ENCODE assay signal across 13 cellular contexts in the genomic region with DNA sequence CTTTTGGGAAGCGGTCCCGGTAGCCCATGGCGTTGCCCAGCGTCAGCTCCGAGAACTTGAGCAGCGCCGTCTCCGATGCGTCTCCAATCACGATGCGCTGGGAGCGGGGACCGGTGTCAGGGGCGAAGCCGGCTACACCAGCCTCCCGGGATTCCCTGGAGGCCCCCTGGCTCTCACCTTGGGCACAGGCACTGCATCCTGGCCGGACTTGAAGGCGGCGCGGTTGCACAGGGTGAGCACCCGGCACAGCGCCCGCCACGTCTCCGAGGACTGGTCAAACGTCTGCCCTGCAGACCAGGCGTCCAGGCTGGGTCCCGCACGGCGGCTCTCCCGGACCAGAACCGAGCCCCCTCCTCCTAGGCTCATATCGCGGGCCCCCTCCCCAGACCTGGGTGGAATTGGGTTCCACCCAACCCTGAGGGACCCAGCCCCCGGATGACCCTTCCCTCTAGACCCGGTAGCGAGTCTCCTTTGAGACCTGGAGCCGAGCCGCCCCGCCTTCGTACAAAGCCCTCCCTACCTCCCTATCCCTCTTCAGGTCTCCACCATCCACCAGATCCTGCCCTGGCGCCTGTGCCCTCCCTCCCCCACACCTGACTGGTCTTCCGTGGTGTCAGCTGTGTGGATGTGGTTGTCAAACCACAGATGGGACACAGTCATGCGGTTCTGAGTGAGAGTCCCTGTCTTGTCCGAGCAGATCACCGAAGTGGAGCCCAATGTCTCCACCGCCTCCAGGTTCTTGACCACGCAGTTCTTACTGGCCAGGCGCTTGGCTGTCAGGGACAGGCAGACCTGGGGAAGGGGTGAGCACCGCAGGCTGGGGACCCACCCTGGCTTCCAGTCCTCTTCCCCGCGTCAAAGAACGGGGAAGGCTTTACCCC. TPM values are rescaled to one million over a fixed set of nuclear protein-coding genes. Genes with fewer than 3 reads are reported as not detected.
DNase-seq lines count a peak whose midpoint lies in the region; ATAC-seq, FAIRE-seq and TF ChIP-seq lines count a peak whose summit lies in the region.
"Had no signal": no experiment of that assay in that cellular context is flagged by ENCODE, and none has a peak within 500 bp of the region (broad histone marks: within the 10 kb centered on the region; RNA-seq: fewer than 3 reads in every experiment).

No MANE protein-coding gene starts in this region.

- no peaks in the 10 kb centered on the region for H3K36me3 ChIP-seq in BE2C
- H3K36me3 ChIP-seq in HCT116 (ENCODE audit: control insufficient read depth in 1 of 2, insufficient read depth in 2 of 2, low read length in 2 of 2) = no peaks in the 10 kb centered on the region
- H3K36me3 ChIP-seq in small intestine (ENCODE audit: control insufficient read depth in 2 of 2, insufficient read depth in 2 of 2, low read length in 2 of 2) = no peaks in the 10 kb centered on the region

- intact Hi-C loops in HCT116 (cut with micrococcal nuclease) = no loop called here

- no peak overlapping the region for H3K9ac ChIP-seq in HCT116 (ENCODE audit: low read length)

- no peak for TF ChIP-seq RAD21 in HCT116 (IDR thresholded peaks at IDR 0.05; ENCODE audit: low read depth)

- CTCF ChIA-PET in HCT116 (lab: Charles Lee) = interaction anchor here (1.0 to 1.7 kb wide), 2 partner anchors 10 to 34 kb away, joined by 3 to 8 read pairs; no protein-coding TSS in a partner anchor

- 31 to 41% (median 35%) methylated on average over 45 to 53 of the region's 53 CpGs for WGBS in small intestine, 3 donors

- DNase-seq in BE2C (no peak), HCT116 (ENCODE audit: low read depth, low spot score) (no peak), chondrocyte (ENCODE audit: low spot score) (peak; percentile 74), small intestine (no peak)
- no peak for DNase-seq in naive thymus-derived CD8-positive, alpha-beta T cell
- DNase-seq: HFFc6, T1000 had no signal

- H4K20me1 ChIP-seq in HCT116 (ENCODE audit: insufficient read depth) = no peaks in the 10 kb centered on the region

- POLR2A ChIA-PET in HCT116 (lab: Charles Lee) = no interaction called here
- POLR2A ChIA-PET in naive thymus-derived CD8-positive, alpha-beta T cell (lab: Charles Lee) = no interaction called here

- H3K4me2 ChIP-seq in HCT116 (ENCODE audit: low read length) = peak overlapping the region; percentile 84

- ATAC-seq in HCT116 = no peak
- ATAC-seq in naive thymus-derived CD8-positive, alpha-beta T cell = no peak
- no peak for ATAC-seq in GM18502 (IDR thresholded peaks at IDR 0.05; ENCODE audit: poor library complexity, unreplicated experiment)
- no peak for ATAC-seq in GM18498 (IDR thresholded peaks at IDR 0.05; ENCODE audit: unreplicated experiment)
- ATAC-seq in GM18519 (IDR thresholded peaks at IDR 0.05; ENCODE audit: low FRiP score, unreplicated experiment) = no peak

- H3K27ac Mint-ChIP-seq in chondrocyte (ENCODE audit: unreplicated experiment) = no peak overlapping the region
- no peak overlapping the region for H3K27ac Mint-ChIP-seq in naive thymus-derived CD8-positive, alpha-beta T cell
- H3K27ac Mint-ChIP-seq: activated naive CD4-positive, alpha-beta T cell treated with anti-CD3 and anti-CD28 coated beads for 36 hours; HFFc6 had no signal

- BruUV-seq in HCT116 (replicated peaks; lab: Mats Ljungman, UMichigan) = no TSS peak

- H3K27me3 Mint-ChIP-seq in chondrocyte (ENCODE audit: low read depth) = peaks cover 41% of the 10 kb centered on the region
- H3K27me3 Mint-ChIP-seq in naive thymus-derived CD8-positive, alpha-beta T cell = peaks cover 25 to 55% (median 38%) of the 10 kb centered on the region in 5 donors

- H3K27ac ChIP-seq in HCT116 (ENCODE audit: low read depth, low read length) (no peak overlapping the region), small intestine (ENCODE audit: low read depth in 1 of 2, low read length in 1 of 2) (no peak overlapping the region)

- H3K9me3 ChIP-seq in BE2C = no peaks in the 10 kb centered on the region
- H3K9me3 ChIP-seq in HCT116 (ENCODE audit: control insufficient read depth in 1 of 2, insufficient read depth in 1 of 2, low read depth in 1 of 2, low read length in 2 of 2) = no peaks in the 10 kb centered on the region
- no peaks in the 10 kb centered on the region for H3K9me3 ChIP-seq in small intestine (ENCODE audit: control insufficient read depth, low read depth)

- no peaks in the 10 kb centered on the region for H3K9me3 Mint-ChIP-seq in chondrocyte (ENCODE audit: low read depth)
- H3K9me3 Mint-ChIP-seq in naive thymus-derived CD8-positive, alpha-beta T cell = no peaks in the 10 kb centered on the region
- H3K9me3 Mint-ChIP-seq: activated naive CD4-positive, alpha-beta T cell treated with anti-CD3 and anti-CD28 coated beads for 36 hours; HFFc6 had no signal

- TF ChIP-seq CTCF in BE2C (IDR thresholded peaks at IDR 0.05; ENCODE audit: low read depth, low read length) (no peak), HCT116 (IDR thresholded peaks at IDR 0.05 in 2 of 3, conservative IDR thresholded peaks at IDR 0.05 in 1 of 3; ENCODE audit: borderline replicate concordance in 1 of 3, insufficient read depth in 1 of 3, low read depth in 2 of 3, low read length in 2 of 3) (no peak), chondrocyte (IDR thresholded peaks at IDR 0.05) (no peak)

- H3K9me2 ChIP-seq in HCT116 (ENCODE audit: insufficient read depth) = no peaks in the 10 kb centered on the region

- peak overlapping the region; percentile 76 for H3K4me3 Mint-ChIP-seq in chondrocyte (ENCODE audit: unreplicated experiment)
- peak overlapping the region in 9 of 10 donors; percentile 26 to 87 (median 68) for H3K4me3 Mint-ChIP-seq in naive thymus-derived CD8-positive, alpha-beta T cell
- H3K4me3 Mint-ChIP-seq: HFFc6 had no signal

- H3K4me1 Mint-ChIP-seq in chondrocyte (ENCODE audit: low read depth) = peaks cover 4% of the 10 kb centered on the region
- H3K4me1 Mint-ChIP-seq in naive thymus-derived CD8-positive, alpha-beta T cell = peaks cover 10 to 14% (median 12%) of the 10 kb centered on the region in 4 donors

- no peaks in the 10 kb centered on the region for H3K79me2 ChIP-seq in HCT116 (ENCODE audit: insufficient read depth, low read length)

- H3K4me3 ChIP-seq in BE2C (ENCODE audit: low read depth, low read length) (peak overlapping the region; percentile 23; the same call in 1 of the 2 replicates), HCT116 (replicated peaks in 1 of 2; ENCODE audit: low read depth in 1 of 2, low read length in 2 of 2) (peak overlapping the region in 1 of 2 experiments; percentile 53; a peak in 2 of 4 replicates), small intestine (ENCODE audit: low read depth in 1 of 2, low read length in 2 of 2) (peak overlapping the region in 1 of 2 donors; percentile 24)

- no peak for FAIRE-seq in small intestine (lab: Jason Lieb, UNC)
- FAIRE-seq: urothelium cell line had no signal

- RAD21 ChIA-PET in HCT116 (lab: Charles Lee; ENCODE audit: low non-redundant PET in 1 of 2, low total read pairs in 2 of 2, uncharacterized antibody in 2 of 2, unreplicated experiment in 2 of 2) = interaction anchor here in 1 of 2 experiments (0.5 kb wide), 1 partner anchor 187 kb away, joined by 4 read pairs; a partner anchor contains a TSS

- no peak for TF ChIP-seq POLR2A in HCT116 (IDR thresholded peaks at IDR 0.05; ENCODE audit: borderline replicate concordance, extremely low read depth, insufficient read depth, insufficient read length)

- H2AFZ ChIP-seq in HCT116 (ENCODE audit: low read depth, low read length, poor library complexity, severe bottlenecking) = no peak overlapping the region

- H3K4me1 ChIP-seq in BE2C = peaks cover 5% of the 10 kb centered on the region
- H3K4me1 ChIP-seq in HCT116 (ENCODE audit: control insufficient read depth in 1 of 2, insufficient read depth in 2 of 2, low read length in 2 of 2) = peaks cover 0 to 12% of the 10 kb centered on the region in 2 experiments; a peak in 2 of 4 replicates
- no peaks in the 10 kb centered on the region for H3K4me1 ChIP-seq in small intestine (ENCODE audit: control insufficient read depth in 2 of 2, insufficient read depth in 1 of 2, low read depth in 1 of 2, low read length in 1 of 2)

- H3K36me3 Mint-ChIP-seq in chondrocyte (ENCODE audit: low read depth) = no peaks in the 10 kb centered on the region
- H3K36me3 Mint-ChIP-seq in naive thymus-derived CD8-positive, alpha-beta T cell = no peaks in the 10 kb centered on the region

- H3K27me3 ChIP-seq in BE2C = peaks cover 8% of the 10 kb centered on the region; the same call in 1 of the 2 replicates
- no peaks in the 10 kb centered on the region for H3K27me3 ChIP-seq in HCT116 (ENCODE audit: insufficient read depth, low read length)
- H3K27me3 ChIP-seq in small intestine (ENCODE audit: control insufficient read depth in 2 of 2, insufficient read depth in 2 of 2, low read length in 2 of 2) = peaks cover 3 to 11% of the 10 kb centered on the region in 2 donors

RNA-seq across cellular contexts. Expression of a gene that starts 4.8 kb away (rescaled TPM):
- polyA plus RNA-seq in BE2C (2012; ENCODE audit: insufficient read depth, insufficient read length, low read depth) = not detected
- 0.27 TPM for total RNA-seq in HCT116 (2021; ENCODE audit: unreplicated experiment)
- 0.30 TPM in 2 replicates for polyA plus RNA-seq in HCT116 (2012)
- total RNA-seq in chondrocyte = not detected in 3 replicates
- not detected for total RNA-seq in naive thymus-derived CD8-positive, alpha-beta T cell
- not detected for polyA plus RNA-seq in naive thymus-derived CD8-positive, alpha-beta T cell
- under 1 TPM in 1 of 3 donors, not detected in 2; 0.36 TPM for polyA plus RNA-seq in small intestine
- total RNA-seq: activated naive CD4-positive, alpha-beta T cell treated with anti-CD3 and anti-CD28 coated beads for 36 hours; Calu3; HFFc6 had no signal

RNA-seq across cellular contexts. Expression of a gene that starts 13.2 kb away (rescaled TPM):
- polyA plus RNA-seq in BE2C (2012; ENCODE audit: insufficient read depth, insufficient read length, low read depth) = 245 TPM
- total RNA-seq in HCT116 (2021; ENCODE audit: unreplicated experiment) = 128 TPM
- polyA plus RNA-seq in HCT116 (2012) = 192 and 211 TPM in 2 replicates
- 86.3 to 105 TPM (median 90.9 TPM) in 3 replicates for total RNA-seq in chondrocyte
- total RNA-seq in naive thymus-derived CD8-positive, alpha-beta T cell = 10 to 100 TPM; 31.1 to 34.3 TPM
- polyA plus RNA-seq in naive thymus-derived CD8-positive, alpha-beta T cell = 100 to 1,000 TPM; 151 to 159 (median 157) TPM
- polyA plus RNA-seq in small intestine = 100 to 1,000 TPM in 1 of 3 donors, 10 to 100 TPM in 2; 40.3 to 149 (median 70.3) TPM

RNA-seq across cellular contexts. Expression of a gene that starts 25.4 kb away (rescaled TPM):
- polyA plus RNA-seq in BE2C (2012; ENCODE audit: insufficient read depth, insufficient read length, low read depth) = not detected
- not detected for total RNA-seq in HCT116 (2021; ENCODE audit: unreplicated experiment)
- polyA plus RNA-seq in HCT116 (2012) = 0.09 TPM in 1 of 2 replicates, not detected in the other
- not detected in 3 replicates for total RNA-seq in chondrocyte
- not detected for total RNA-seq in naive thymus-derived CD8-positive, alpha-beta T cell
- polyA plus RNA-seq in naive thymus-derived CD8-positive, alpha-beta T cell = not detected
- polyA plus RNA-seq in small intestine = not detected
- total RNA-seq: activated naive CD4-positive, alpha-beta T cell treated with anti-CD3 and anti-CD28 coated beads for 36 hours; Calu3; HFFc6 had no signal

RNA-seq across cellular contexts. Expression of a gene that starts 27.3 kb away (rescaled TPM):
- polyA plus RNA-seq in BE2C (2012; ENCODE audit: insufficient read depth, insufficient read length, low read depth) = not detected
- total RNA-seq in HCT116 (2021; ENCODE audit: unreplicated experiment) (not detected), chondrocyte (not detected in 3 replicates)
- not detected in 2 replicates for polyA plus RNA-seq in HCT116 (2012)
- not detected for total RNA-seq in naive thymus-derived CD8-positive, alpha-beta T cell
- not detected for polyA plus RNA-seq in naive thymus-derived CD8-positive, alpha-beta T cell
- not detected for polyA plus RNA-seq in small intestine
- total RNA-seq: activated naive CD4-positive, alpha-beta T cell treated with anti-CD3 and anti-CD28 coated beads for 36 hours; Calu3; HFFc6 had no signal

RNA-seq across cellular contexts. Expression of a gene that starts 30.5 kb away (rescaled TPM):
- not detected for polyA plus RNA-seq in BE2C (2012; ENCODE audit: insufficient read depth, insufficient read length, low read depth)
- total RNA-seq in HCT116 (2021; ENCODE audit: unreplicated experiment) = 0.66 TPM
- polyA plus RNA-seq in HCT116 (2012) = 0.17 and 0.23 TPM in 2 replicates
- 0.30 to 0.56 TPM (median 0.36 TPM) in 3 replicates for total RNA-seq in chondrocyte
- under 1 TPM in 1 of 2 experiments, not detected in 1; 0.31 TPM for total RNA-seq in naive thymus-derived CD8-positive, alpha-beta T cell
- not detected for polyA plus RNA-seq in naive thymus-derived CD8-positive, alpha-beta T cell
- polyA plus RNA-seq in small intestine = 1 to 10 TPM in 1 of 3 donors, under 1 TPM in 2; 0.07 to 1.8 (median 0.54) TPM
- total RNA-seq: activated naive CD4-positive, alpha-beta T cell treated with anti-CD3 and anti-CD28 coated beads for 36 hours; Calu3 had no signal
